In the genomic region with DNA sequence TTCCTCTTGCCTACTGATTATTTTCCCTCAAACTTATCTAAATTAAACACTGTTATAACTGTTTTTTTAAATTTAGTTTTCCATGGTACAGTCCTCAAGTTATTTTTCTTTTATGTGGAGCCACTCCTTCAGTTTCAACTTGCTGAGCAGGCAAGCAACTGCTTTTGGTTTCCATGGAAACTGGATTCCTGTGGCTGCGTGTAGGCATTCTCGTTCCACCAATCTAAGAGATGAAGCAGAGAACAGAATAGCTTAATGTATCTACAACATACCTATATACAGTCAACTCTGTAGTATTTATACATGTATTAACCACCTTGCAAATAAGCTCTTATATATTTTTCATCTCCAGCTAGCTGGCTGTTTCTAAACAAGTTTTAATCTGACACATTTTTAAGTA, we compare ENCODE assay signal across 9 cellular contexts. TPM values are rescaled to one million over a fixed set of nuclear protein-coding genes. Genes with fewer than 3 reads are reported as not detected.
DNase-seq lines count a peak whose midpoint lies in the region; ATAC-seq and TF ChIP-seq lines count a peak whose summit lies in the region.
"Had no signal": no experiment of that assay in that cellular context is flagged by ENCODE, and none has a peak within 500 bp of the region (broad histone marks: within the 10 kb centered on the region; RNA-seq: fewer than 3 reads in every experiment).

No MANE protein-coding gene starts in this region.

- H3K36me3 Mint-ChIP-seq in activated T-helper 17 cell treated with anti-CD3 and anti-CD28 coated beads, Interleukin-2, amount 50 U/mL, for 72 hours (ENCODE audit: low read depth), result peaks cover 45% of the 10 kb centered on the region

- ATAC-seq in activated T-helper 17 cell treated with anti-CD3 and anti-CD28 coated beads, Interleukin-2, amount 50 U/mL, for 72 hours (replicated peaks), result peak; percentile 77
- ATAC-seq in GM21381 (IDR thresholded peaks at IDR 0.05; ENCODE audit: unreplicated experiment) (no peak), GM18909 (IDR thresholded peaks at IDR 0.05; ENCODE audit: poor library complexity, unreplicated experiment) (no peak)
- ATAC-seq: naive thymus-derived CD8-positive, alpha-beta T cell had no signal

- peaks cover 6% of the 10 kb centered on the region for H3K4me1 Mint-ChIP-seq in activated T-helper 17 cell treated with anti-CD3 and anti-CD28 coated beads, Interleukin-2, amount 50 U/mL, for 72 hours

- peaks cover 68% of the 10 kb centered on the region for H3K4me1 ChIP-seq in ACC112 (ENCODE audit: control insufficient read depth, insufficient read depth, low read length, unreplicated experiment)

- H3K4me3 Mint-ChIP-seq in activated T-helper 17 cell treated with anti-CD3 and anti-CD28 coated beads, Interleukin-2, amount 50 U/mL, for 72 hours, result no peak overlapping the region
- H3K4me3 Mint-ChIP-seq: naive thymus-derived CD8-positive, alpha-beta T cell had no signal

- H3K79me2 ChIP-seq in ACC112 (ENCODE audit: control insufficient read depth, insufficient read depth, low read length, unreplicated experiment), result peaks cover 4% of the 10 kb centered on the region

- no peaks in the 10 kb centered on the region for H3K27me3 ChIP-seq in ACC112 (ENCODE audit: insufficient read depth, low read length)

- peak overlapping the region; percentile 96 for H3K27ac ChIP-seq in ACC112 (ENCODE audit: low read depth, low read length)

- CTCF ChIA-PET in GM10248 (lab: Yijun Ruan, JAX), result interaction anchor here (0.6 to 0.7 kb wide), 2 partner anchors 9 to 1908 kb away, joined by 3 read pairs; no protein-coding TSS in a partner anchor

- POLR2A ChIA-PET in GM10248 (lab: Yijun Ruan, JAX), result no interaction called here

- no peaks in the 10 kb centered on the region for H3K36me3 ChIP-seq in ACC112 (ENCODE audit: insufficient read depth, low read length)

- DNase-seq in HCEC 1CT (peak; percentile 91), kidney glomerular epithelial cell (lab: John Stamatoyannopoulos, UW) (peak; percentile 95), GM10248 (ENCODE audit: extremely low spot score) (no peak), NCI-H187 treated with DMSO at 0.1 percent for 48 hours (lab: John Stamatoyannopoulos, UW) (no peak)
- DNase-seq: naive thymus-derived CD8-positive, alpha-beta T cell had no signal

- peak overlapping the region; percentile 44 for H3K4me3 ChIP-seq in ACC112 (ENCODE audit: low read depth, low read length)

- H3K27me3 Mint-ChIP-seq in activated T-helper 17 cell treated with anti-CD3 and anti-CD28 coated beads, Interleukin-2, amount 50 U/mL, for 72 hours, result no peaks in the 10 kb centered on the region
- H3K27me3 Mint-ChIP-seq: naive thymus-derived CD8-positive, alpha-beta T cell had no signal

- no peak overlapping the region for H2AFZ ChIP-seq in ACC112 (ENCODE audit: low read length, unreplicated experiment)

- H3K27ac Mint-ChIP-seq in activated T-helper 17 cell treated with anti-CD3 and anti-CD28 coated beads, Interleukin-2, amount 50 U/mL, for 72 hours, result peak overlapping the region; percentile 79

- no peak for TF ChIP-seq CTCF in GM10248 (IDR thresholded peaks at IDR 0.05; ENCODE audit: control extremely low read depth, extremely low read depth, low read depth, missing control alignments)

- H3K9me3 Mint-ChIP-seq in activated T-helper 17 cell treated with anti-CD3 and anti-CD28 coated beads, Interleukin-2, amount 50 U/mL, for 72 hours, result no peaks in the 10 kb centered on the region
- H3K9me3 Mint-ChIP-seq: naive thymus-derived CD8-positive, alpha-beta T cell had no signal

RNA-seq across cellular contexts. Expression of a gene that starts 25.8 kb away (rescaled TPM):
- 100 to 1,000 TPM; 120 to 420 TPM for total RNA-seq in activated T-helper 17 cell treated with anti-CD3 and anti-CD28 coated beads, Interleukin-2, amount 50 U/mL, for 72 hours

RNA-seq across cellular contexts. Expression of a gene that starts 55.4 kb away (rescaled TPM):
- total RNA-seq in activated T-helper 17 cell treated with anti-CD3 and anti-CD28 coated beads, Interleukin-2, amount 50 U/mL, for 72 hours, result 10 to 100 TPM; 46.0 to 69.3 TPM

Comparison
In these comparisons a context has a peak if more than half of its experiments do, and no peak if none do; other contexts are left out.
1. DNase-seq: peak in HCEC 1CT (single experiment) and kidney glomerular epithelial cell (single experiment); none in GM10248 (single experiment) and NCI-H187 treated with DMSO at 0.1 percent for 48 hours (single experiment).